8 cellular contexts compared by ENCODE assay signal in genomic region chr7:25391295-25391861, GRCh38.
DNase-seq lines count a peak whose midpoint lies in the region; ATAC-seq, FAIRE-seq and TF ChIP-seq lines count a peak whose summit lies in the region.

No MANE protein-coding gene starts in this region.

- H3K4me3 Mint-ChIP-seq in activated T-cell treated with anti-CD3 and anti-CD28 coated beads, Interleukin-2, amount 50 U/mL, for 4 hours = no peak overlapping the region

- H3K4me1 Mint-ChIP-seq in activated T-cell treated with anti-CD3 and anti-CD28 coated beads, Interleukin-2, amount 50 U/mL, for 4 hours (ENCODE audit: low read depth) = no peaks in the 10 kb centered on the region

- in situ Hi-C loops in G401 (cut with HindIII; ENCODE audit: low sequenced_read_pairs) = loop anchor here (25.0 kb wide), 1 partner anchor 171 kb away; no protein-coding TSS in a partner anchor

- peaks cover 7% of the 10 kb centered on the region for H3K27me3 Mint-ChIP-seq in activated T-cell treated with anti-CD3 and anti-CD28 coated beads, Interleukin-2, amount 50 U/mL, for 4 hours (ENCODE audit: low read depth)

- intact Hi-C loops in pancreas (cut with DNase I) = loop anchor here in 2 of 3 donors (2.0 to 5.0 kb wide), 5 partner anchors 129 to 461 kb away; no protein-coding TSS in a partner anchor
- intact Hi-C loops in aorta (cut with DNase I) = loop anchor here (1.0 to 2.0 kb wide), 4 partner anchors 133 to 463 kb away; no protein-coding TSS in a partner anchor

- H3K9me3 Mint-ChIP-seq in activated T-cell treated with anti-CD3 and anti-CD28 coated beads, Interleukin-2, amount 50 U/mL, for 4 hours = no peaks in the 10 kb centered on the region

- TF ChIP-seq CTCF in pancreas (IDR thresholded peaks at IDR 0.05) = no peak

- 30 to 31% methylated on average over 5 of the region's 5 CpGs for WGBS in pancreas, 2 donors
- 14% methylated on average over 5 of the region's 5 CpGs for WGBS in aorta, 2 donors

- H3K27ac ChIP-seq in pancreas (no peak overlapping the region), aorta (ENCODE audit: low read depth in 1 of 2, low read length in 2 of 2) (no peak overlapping the region)

- H3K4me1 ChIP-seq in pancreas = peaks cover 2 to 21% (median 17%) of the 10 kb centered on the region in 3 donors
- peaks cover 0 to 4% of the 10 kb centered on the region in 2 donors for H3K4me1 ChIP-seq in aorta (ENCODE audit: control insufficient read depth in 1 of 2, insufficient read depth in 2 of 2, low read length in 2 of 2)

- H3K36me3 Mint-ChIP-seq in activated T-cell treated with anti-CD3 and anti-CD28 coated beads, Interleukin-2, amount 50 U/mL, for 4 hours (ENCODE audit: insufficient read depth) = no peaks in the 10 kb centered on the region

- FAIRE-seq in pancreas (lab: Jason Lieb, UNC) = peak; percentile 89

- no peak overlapping the region for H3K4me3 ChIP-seq in pancreas
- no peak overlapping the region for H3K4me3 ChIP-seq in aorta (ENCODE audit: low read length in 2 of 2)

- H3K9me3 ChIP-seq in pancreas (no peaks in the 10 kb centered on the region), aorta (ENCODE audit: control insufficient read depth, low read length) (no peaks in the 10 kb centered on the region)

- ATAC-seq in pancreas (no peak), aorta (ENCODE audit: low FRiP score) (no peak)
- no peak for ATAC-seq in activated T-cell treated with anti-CD3 and anti-CD28 coated beads, Interleukin-2, amount 50 U/mL, for 4 hours

- peak; percentile 65 for DNase-seq in G401 (ENCODE audit: low spot score)
- peak; percentile 46 for DNase-seq in NCI-H1105 treated with DMSO at 0.1 percent for 48 hours (lab: John Stamatoyannopoulos, UW)
- peak; percentile 2 for DNase-seq in dermis blood vessel endothelial cell
- no peak for DNase-seq in pancreas
- DNase-seq in cerebellar nuclear complex (lab: John Stamatoyannopoulos, UW) = no peak
- no peak for DNase-seq in SK-N-DZ (ENCODE audit: low spot score)
- no peak for DNase-seq in aorta
- no peak for DNase-seq in activated T-cell treated with anti-CD3 and anti-CD28 coated beads, Interleukin-2, amount 50 U/mL, for 4 hours

- no peaks in the 10 kb centered on the region for H3K36me3 ChIP-seq in pancreas
- H3K36me3 ChIP-seq in aorta (ENCODE audit: control insufficient read depth in 1 of 2, insufficient read depth in 2 of 2, low read length in 1 of 2) = no peaks in the 10 kb centered on the region

- no peaks in the 10 kb centered on the region for H3K27me3 ChIP-seq in pancreas
- H3K27me3 ChIP-seq in aorta (ENCODE audit: control insufficient read depth in 1 of 2, insufficient read depth in 2 of 2, low read length in 1 of 2) = no peaks in the 10 kb centered on the region

Comparison
In these comparisons a context has a peak if more than half of its experiments do, and no peak if none do; other contexts are left out.
1. DNase-seq: peak in G401 (single experiment), NCI-H1105 treated with DMSO at 0.1 percent for 48 hours (single experiment) and dermis blood vessel endothelial cell (single experiment); none in pancreas (0 of 6), cerebellar nuclear complex (0 of 2), SK-N-DZ (single experiment), aorta (0 of 2) and activated T-cell treated with anti-CD3 and anti-CD28 coated beads, Interleukin-2, amount 50 U/mL, for 4 hours (single experiment).